In genomic region chr13:40087021-40088002, GRCh38 we compare ENCODE assay signal across 17 cellular contexts.
A peak's percentile ranks its signal among the peaks of the same experiment; 100 is the strongest.
DNase-seq lines count a peak whose midpoint lies in the region; ATAC-seq and TF ChIP-seq lines count a peak whose summit lies in the region.
"Had no signal": no experiment of that assay in that cellular context is flagged by ENCODE, and none has a peak within 500 bp of the region (broad histone marks: within the 10 kb centered on the region; RNA-seq: fewer than 3 reads in every experiment).

No MANE protein-coding gene starts in this region.

- no peak for TF ChIP-seq CTCF in left lung (IDR thresholded peaks at IDR 0.05)

- H3K27me3 ChIP-seq in thymus (ENCODE audit: control insufficient read depth, insufficient read depth) (no peaks in the 10 kb centered on the region), left lung (no peaks in the 10 kb centered on the region)
- H3K27me3 ChIP-seq: SJSA1 had no signal

- no peak overlapping the region for H3K4me3 ChIP-seq in thymus (ENCODE audit: low read length)
- no peak overlapping the region for H3K4me3 ChIP-seq in left lung
- H3K4me3 ChIP-seq: SJSA1 had no signal

- 69% methylated on average over 16 of the region's 16 CpGs for WGBS in thymus

- no peaks in the 10 kb centered on the region for H3K36me3 ChIP-seq in thymus (ENCODE audit: control insufficient read depth, insufficient read depth)
- H3K36me3 ChIP-seq in left lung, result no peaks in the 10 kb centered on the region
- H3K36me3 ChIP-seq: SJSA1 had no signal

- intact Hi-C loops in left lung (cut with DNase I), result no loop called here

- H3K9me3 ChIP-seq in thymus (ENCODE audit: control insufficient read depth) (no peaks in the 10 kb centered on the region), left lung (no peaks in the 10 kb centered on the region)
- H3K9me3 ChIP-seq: SJSA1 had no signal

- H3K4me1 ChIP-seq in thymus (ENCODE audit: control insufficient read depth, insufficient read depth, low read length), result no peaks in the 10 kb centered on the region
- peaks cover 0 to 3% of the 10 kb centered on the region in 2 donors for H3K4me1 ChIP-seq in left lung
- H3K4me1 ChIP-seq: SJSA1 had no signal

- H3K27ac ChIP-seq in thymus (ENCODE audit: low read depth), result peak overlapping the region; percentile 58
- no peak overlapping the region for H3K27ac ChIP-seq in left lung
- H3K27ac ChIP-seq: SJSA1 had no signal

- ATAC-seq in left lung (no peak), GM21367 (IDR thresholded peaks at IDR 0.05; ENCODE audit: unreplicated experiment) (no peak), GM21390 (IDR thresholded peaks at IDR 0.05; ENCODE audit: unreplicated experiment) (no peak)
- ATAC-seq: effector memory CD8-positive, alpha-beta T cell; left ventricle myocardium superior; naive thymus-derived CD8-positive, alpha-beta T cell; right cardiac atrium had no signal

- DNase-seq in NCI-H748 (lab: John Stamatoyannopoulos, UW; ENCODE audit: unreplicated experiment) (peak; percentile 55), NCI-H748 treated with DMSO at 0.1 percent for 48 hours (lab: John Stamatoyannopoulos, UW) (no peak), NCI-H524 treated with DMSO at 0.1 percent for 48 hours (lab: John Stamatoyannopoulos, UW) (peak; percentile 55), iPS DF 4.7 (ENCODE audit: extremely low read depth, low spot score) (peak; percentile 2), left lung (no peak)
- DNase-seq: activated CD4-positive, alpha-beta T cell treated with anti-CD3 and anti-CD28 coated beads, Interleukin-2, amount 10 ng/mL, durations not matched to agents 7 days and 5 days; activated T-cell treated with anti-CD3 and anti-CD28 coated beads, Interleukin-2, amount 50 U/mL, for 1 hour; CD4-positive, alpha-beta memory T cell; effector memory CD8-positive, alpha-beta T cell; left ventricle myocardium superior; naive thymus-derived CD8-positive, alpha-beta T cell; right cardiac atrium; stimulated activated naive CD4-positive, alpha-beta T cell had no signal

Comparison
In these comparisons a context has a peak if more than half of its experiments do, and no peak if none do; other contexts are left out.
1. DNase-seq: peak in NCI-H748 (single experiment), NCI-H524 treated with DMSO at 0.1 percent for 48 hours (single experiment) and iPS DF 4.7 (single experiment); none in NCI-H748 treated with DMSO at 0.1 percent for 48 hours (single experiment) and left lung (0 of 2).